In genomic region chr5:119583684-119584083, GRCh38 we compare ENCODE assay signal across 13 cellular contexts. TPM values are rescaled to one million over a fixed set of nuclear protein-coding genes. Genes with fewer than 3 reads are reported as not detected.
DNase-seq lines count a peak whose midpoint lies in the region; ATAC-seq lines count a peak whose summit lies in the region.
"Had no signal": no experiment of that assay in that cellular context is flagged by ENCODE, and none has a peak within 500 bp of the region (broad histone marks: within the 10 kb centered on the region; RNA-seq: fewer than 3 reads in every experiment).

No MANE protein-coding gene starts in this region.

- peak; percentile 84 for ATAC-seq in GM18520 (IDR thresholded peaks at IDR 0.05; ENCODE audit: unreplicated experiment)
- peak; percentile 59 for ATAC-seq in GM21576 (IDR thresholded peaks at IDR 0.05; ENCODE audit: unreplicated experiment)
- ATAC-seq in HG03135 (IDR thresholded peaks at IDR 0.05; ENCODE audit: unreplicated experiment), result peak; percentile 94
- no peak for ATAC-seq in left lobe of liver
- ATAC-seq: HepG2 had no signal

- peak; percentile 3 for DNase-seq in fibroblast of peridontal ligament (ENCODE audit: extremely low read depth)
- no peak for DNase-seq in left lobe of liver (ENCODE audit: low spot score)
- DNase-seq in activated CD4-positive, alpha-beta T cell treated with anti-CD3 and anti-CD28 coated beads for 48 hours, result no peak
- no peak for DNase-seq in NCI-H345 treated with DMSO at 0.1 percent for 48 hours (lab: John Stamatoyannopoulos, UW; ENCODE audit: unreplicated experiment)
- DNase-seq in DMS79 (lab: John Stamatoyannopoulos, UW), result no peak
- DNase-seq: activated CD4-positive, alpha-beta T cell treated with anti-CD3 and anti-CD28 coated beads for 4 hours; naive B cell; SHP77; stimulated activated CD4-positive, alpha-beta T cell treated with anti-CD3 and anti-CD28 coated beads, Interleukin-2, amount 100 ng/mL, for 24 hours had no signal

RNA-seq across cellular contexts. Expression of gene FAM170A, which starts 45.7 kb away (rescaled TPM):
- total RNA-seq in left lobe of liver, result not detected
